7 cellular contexts compared by ENCODE assay signal in genomic region chr7:156677655-156678054, GRCh38.
"Had no signal": no experiment of that assay in that cellular context is flagged by ENCODE, and none has a peak within 500 bp of the region (broad histone marks: within the 10 kb centered on the region; RNA-seq: fewer than 3 reads in every experiment).

No MANE protein-coding gene starts in this region.

- H3K4me1 ChIP-seq: HAP-1 had no signal

- H3K9me3 ChIP-seq: HAP-1 had no signal

- FAIRE-seq: HTR-8/SVneo had no signal

- H3K4me1 Mint-ChIP-seq: IgD-negative memory B cell had no signal

- H3K9me3 Mint-ChIP-seq: IgD-negative memory B cell had no signal

- ATAC-seq: HCT116 had no signal

- H3K4me3 Mint-ChIP-seq: IgD-negative memory B cell had no signal

- DNase-seq: GM23248, GOT3, KG1 had no signal

- H3K9ac ChIP-seq: GM23248 had no signal

- H3K4me3 ChIP-seq: GM23248, HAP-1 had no signal

- H3K27ac Mint-ChIP-seq: IgD-negative memory B cell had no signal

- H3K27ac ChIP-seq: GM23248 had no signal

- H2AFZ ChIP-seq: GM23248 had no signal

- H3K27me3 Mint-ChIP-seq: IgD-negative memory B cell had no signal
